ENCODE assay signal across 8 cellular contexts in the genomic region with DNA sequence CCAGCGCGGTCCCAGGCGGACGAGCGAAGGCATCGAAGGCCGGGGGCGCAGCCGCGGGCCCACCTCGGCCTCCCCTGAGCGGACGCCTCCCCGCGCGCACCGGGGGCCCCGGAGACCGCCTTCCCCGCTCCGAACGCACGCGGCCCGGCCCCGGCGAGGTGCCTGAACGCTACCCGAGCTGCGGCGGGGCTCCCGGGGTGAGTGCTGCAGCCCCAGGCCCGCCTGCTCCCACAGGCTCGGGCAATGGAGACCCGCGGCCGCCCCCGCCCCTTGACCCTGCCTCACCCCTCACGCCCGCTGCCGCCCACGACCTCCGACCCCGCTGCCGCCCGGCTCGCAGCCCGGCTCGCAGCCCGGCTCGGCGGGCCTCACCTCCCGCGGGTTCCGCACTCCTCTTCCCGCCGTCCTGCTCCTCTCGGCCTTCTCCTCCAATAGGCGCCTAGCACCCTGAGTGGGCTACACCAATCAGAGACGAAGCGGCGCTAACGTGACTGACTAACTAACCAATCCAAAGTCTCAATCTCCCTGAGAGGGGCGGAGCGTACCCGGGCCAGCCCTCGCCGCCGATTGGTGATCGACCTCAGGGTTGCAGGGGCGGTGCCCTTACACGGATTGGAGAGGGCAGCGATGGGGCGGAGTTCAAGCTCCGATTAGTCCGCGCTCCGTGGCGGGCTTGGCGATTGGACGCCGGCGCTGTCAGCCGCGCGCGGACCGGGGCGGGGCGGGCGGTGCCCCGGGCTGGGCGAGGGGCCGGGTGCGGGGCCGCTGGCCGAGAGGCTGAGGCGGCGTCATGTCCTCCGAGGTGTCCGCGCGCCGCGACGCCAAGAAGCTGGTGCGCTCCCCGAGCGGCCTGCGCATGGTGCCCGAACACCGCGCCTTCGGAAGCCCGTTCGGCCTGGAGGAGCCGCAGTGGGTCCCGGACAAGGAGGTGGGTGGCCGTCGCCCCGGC. TPM values are rescaled to one million over a fixed set of nuclear protein-coding genes. Genes with fewer than 3 reads are reported as not detected.
DNase-seq lines count a peak whose midpoint lies in the region; ATAC-seq, FAIRE-seq and TF ChIP-seq lines count a peak whose summit lies in the region.

Gene XRCC3, minus strand, starts transcription at position 400 of the 949 bp plus-strand sequence. CDS start 4,364 bp downstream, outside the sequence.
Gene ZFYVE21, plus strand, starts transcription at position 759 of the 949 bp plus-strand sequence. Its CDS starts 32 bp downstream, at position 791.

- 0 out of 5 replicates have a peak, but pooled peaks cover 0 to 7% of the 10 kb centered on the region in 2 experiments for H3K36me3 ChIP-seq in HepG2 (replicated peaks in 1 of 2; ENCODE audit: control insufficient read depth in 1 of 2, insufficient read depth in 2 of 2, low read length in 2 of 2)

- H3K27ac ChIP-seq in C4-2B (peak within 1 kb of the TSS; percentile 97), HepG2 (ENCODE audit: extremely low read length, insufficient read depth, low read length) (peak within 1 kb of the TSS; percentile 81)

- ATAC-seq in GM19395 (IDR thresholded peaks at IDR 0.05; ENCODE audit: unreplicated experiment) (peak; percentile 97), HG03565 (IDR thresholded peaks at IDR 0.05; ENCODE audit: unreplicated experiment) (peak; percentile 92), HepG2 (peak; percentile 93)

- no peaks in the 10 kb centered on the region for H3K27me3 ChIP-seq in HepG2 (ENCODE audit: control insufficient read depth in 1 of 2, insufficient read depth in 2 of 2, low read length in 2 of 2)

- in situ Hi-C loops in HepG2 (cut with HindIII; ENCODE audit: extremely low pct_ligation_motif_present, low pct_unique_long_range_greater_than_20kb): no loop called here

- FAIRE-seq in HepG2 (lab: Jason Lieb, UNC): peak; percentile 96

- DNase-seq in NCI-H774 (lab: John Stamatoyannopoulos, UW) (peak; percentile 100), dermis microvascular lymphatic vessel endothelial cell (ENCODE audit: low read depth in 2 of 2) (peak; percentile 98 to 100), HepG2 (ENCODE audit: low spot score) (peak; percentile 98)
- peak; percentile 100 for DNase-seq in activated CD4-positive, alpha-beta T cell treated with anti-CD3 and anti-CD28 coated beads, Interleukin-2, amount 50 U/mL, for 4 hours
- DNase-seq in stimulated activated CD4-positive, alpha-beta T cell treated with anti-CD3 and anti-CD28 coated beads, Interleukin-4, amount 100 ng/mL, for 1 hour: peak; percentile 99

- TF ChIP-seq RAD21 in HepG2 (CRISPR knock-in tag; IDR thresholded peaks at IDR 0.05): peak; percentile 58; the same call in 1 of the 2 replicates

- H3K4me3 ChIP-seq in HepG2 (replicated peaks in 1 of 3; ENCODE audit: insufficient read depth in 1 of 3, low read depth in 2 of 3, low read length in 3 of 3): peak within 1 kb of the TSS; percentile 73 to 94 (median 78)

- H3K9ac ChIP-seq in HepG2 (ENCODE audit: insufficient read depth, low read depth, low read length): peak within 1 kb of the TSS; percentile 84

- WGBS in HepG2 (ENCODE audit: low lambda C conversion rate): 0% methylated on average over 17 of the region's 121 CpGs

- intact Hi-C loops in HepG2 (cut with micrococcal nuclease; ENCODE audit: unreplicated experiment): no loop called here

- H4K20me1 ChIP-seq in HepG2 (ENCODE audit: insufficient read depth, low read length): no peaks in the 10 kb centered on the region; the same call in 1 of the 2 replicates

- peaks cover 36% of the 10 kb centered on the region for H3K4me1 ChIP-seq in HepG2 (ENCODE audit: insufficient read depth, low read length)

- TF ChIP-seq CTCF in C4-2B (conservative IDR thresholded peaks at IDR 0.05) (no peak), HepG2 (CRISPR knock-in tag; IDR thresholded peaks at IDR 0.05) (no peak)

- POLR2A ChIA-PET in HepG2 (lab: Yijun Ruan, JAX): interaction anchor here (0.9 to 1.7 kb wide), 4 partner anchors 17 to 165 kb away, joined by 3 to 7 read pairs (median 4); no protein-coding TSS in a partner anchor

- TF ChIP-seq POLR2A in HepG2 (IDR thresholded peaks at IDR 0.05; ENCODE audit: insufficient read depth in 1 of 2, low read depth in 2 of 2, low read length in 2 of 2): peak; percentile 59 to 92

- CTCF ChIA-PET in HepG2 (lab: Yijun Ruan, JAX; ENCODE audit: low intra/inter-chr PET ratio, low total read pairs): no interaction called here

- no peak within 1 kb of the TSS for H2AFZ ChIP-seq in HepG2 (ENCODE audit: low read length)

- TF ChIP-seq EP300 in HepG2 (IDR thresholded peaks at IDR 0.05; ENCODE audit: low read depth in 2 of 2, low read length in 2 of 2) (no peak), HepG2 (CRISPR knock-in tag; IDR thresholded peaks at IDR 0.05; ENCODE audit: borderline replicate concordance) (no peak; the same call in 1 of the 2 replicates)

- H3K79me2 ChIP-seq in HepG2 (ENCODE audit: insufficient read depth, low read length): peaks cover 48% of the 10 kb centered on the region

- peak within 1 kb of the TSS; percentile 77 for H3K4me2 ChIP-seq in HepG2 (ENCODE audit: low read depth, low read length)

- no TSS peak for BruUV-seq in HepG2 (replicated peaks; lab: Mats Ljungman, UMichigan)

- H3K9me3 ChIP-seq in HepG2 (ENCODE audit: low read length): no peaks in the 10 kb centered on the region

TF ChIP-seq in HepG2, 621 proteins besides CTCF, POLR2A, EP300 and RAD21 (continues in another document):
- TF ChIP-seq ARNTL (CRISPR knock-in tag; IDR thresholded peaks at IDR 0.05) (no peak; the same call in 1 of the 2 replicates), ZFYVE20 (CRISPR knock-in tag; IDR thresholded peaks at IDR 0.05; ENCODE audit: borderline replicate concordance, low read depth) (no peak), ZNF383 (CRISPR knock-in tag; IDR thresholded peaks at IDR 0.05; ENCODE audit: borderline replicate concordance) (no peak), SMAD3 (CRISPR knock-in tag; IDR thresholded peaks at IDR 0.05) (peak; percentile 27; the same call in 1 of the 2 replicates), KAT8 (CRISPR knock-in tag; IDR thresholded peaks at IDR 0.05) (0 out of 2 replicates have a peak, but pooled peaks have one; percentile 55), ZNF740 (CRISPR knock-in tag; IDR thresholded peaks at IDR 0.05) (no peak)

RNA-seq across cellular contexts. Expression of gene XRCC3, which starts in this region (rescaled TPM):
- 10.0 and 11.0 TPM in 2 replicates for total RNA-seq in dermis microvascular lymphatic vessel endothelial cell
- total RNA-seq in HepG2 (2016; rRNA removed; fragmentation: Illumina TruSeq; extraction: Trizol): 22.7 and 25.8 TPM in 2 replicates
- total RNA-seq in HepG2 (2016; cell fraction: cytosol; rRNA removed; fragmentation: Illumina TruSeq; extraction: Trizol; ENCODE audit: low read depth): 7.5 and 8.6 TPM in 2 replicates
- total RNA-seq in HepG2 (2016; cell fraction: insoluble cytoplasmic fraction; rRNA removed; fragmentation: Illumina TruSeq; extraction: Trizol): 22.7 and 28.8 TPM in 2 replicates
- 19.2 and 25.6 TPM in 2 replicates for total RNA-seq in HepG2 (2016; cell fraction: membrane; rRNA removed; fragmentation: Illumina TruSeq; extraction: Trizol)
- total RNA-seq in HepG2 (2016; cell fraction: nucleus; rRNA removed; fragmentation: Illumina TruSeq; extraction: Trizol): 16.7 and 17.3 TPM in 2 replicates
- 5.4 and 5.8 TPM in 2 replicates for polyA plus RNA-seq in HepG2 (2011; rRNA removed)
- 4.3 and 7.4 TPM in 2 replicates for polyA plus RNA-seq in HepG2 (2011; cell fraction: cytosol; rRNA removed)
- 12.7 and 15.0 TPM in 2 replicates for polyA plus RNA-seq in HepG2 (2011; cell fraction: nucleus; rRNA removed)
- polyA plus RNA-seq in HepG2 (2012): 6.2 and 8.5 TPM in 2 replicates
- 5.5 and 6.6 TPM in 2 replicates for polyA plus RNA-seq in HepG2 (2016; cell fraction: cytosol; fragmentation: Illumina TruSeq; extraction: Trizol; ENCODE audit: low read depth)
- 14.6 and 16.7 TPM in 2 replicates for polyA plus RNA-seq in HepG2 (2016; cell fraction: insoluble cytoplasmic fraction; fragmentation: Illumina TruSeq; extraction: Trizol; ENCODE audit: low read depth)
- 13.9 and 14.8 TPM in 2 replicates for polyA plus RNA-seq in HepG2 (2016; cell fraction: membrane; fragmentation: Illumina TruSeq; extraction: Trizol; ENCODE audit: low read depth)
- polyA plus RNA-seq in HepG2 (2016; cell fraction: nucleus; fragmentation: Illumina TruSeq; extraction: Trizol; ENCODE audit: insufficient read depth, low read depth): 39.8 and 43.1 TPM in 2 replicates
- polyA minus RNA-seq in HepG2 (2011; rRNA and poly(A)+ RNA removed; ENCODE audit: low replicate concordance): 11.1 and 22.9 TPM in 2 replicates
- 4.7 and 5.6 TPM in 2 replicates for polyA minus RNA-seq in HepG2 (2011; cell fraction: cytosol; rRNA and poly(A)+ RNA removed)
- 5.5 and 7.3 TPM in 2 replicates for polyA minus RNA-seq in HepG2 (2011; cell fraction: nucleus; rRNA and poly(A)+ RNA removed)

RNA-seq across cellular contexts. Expression of gene ZFYVE21, which starts in this region (rescaled TPM):
- total RNA-seq in dermis microvascular lymphatic vessel endothelial cell (58.0 and 101 TPM in 2 replicates), HepG2 (2016; rRNA removed; fragmentation: Illumina TruSeq; extraction: Trizol) (34.3 and 35.1 TPM in 2 replicates)
- 12.0 and 12.6 TPM in 2 replicates for total RNA-seq in HepG2 (2016; cell fraction: cytosol; rRNA removed; fragmentation: Illumina TruSeq; extraction: Trizol; ENCODE audit: low read depth)
- total RNA-seq in HepG2 (2016; cell fraction: insoluble cytoplasmic fraction; rRNA removed; fragmentation: Illumina TruSeq; extraction: Trizol): 36.2 and 37.2 TPM in 2 replicates
- 23.9 and 24.1 TPM in 2 replicates for total RNA-seq in HepG2 (2016; cell fraction: membrane; rRNA removed; fragmentation: Illumina TruSeq; extraction: Trizol)
- total RNA-seq in HepG2 (2016; cell fraction: nucleus; rRNA removed; fragmentation: Illumina TruSeq; extraction: Trizol): 25.9 TPM in 2 replicates
- 34.4 and 36.2 TPM in 2 replicates for polyA plus RNA-seq in HepG2 (2011; rRNA removed)
- 33.8 and 35.9 TPM in 2 replicates for polyA plus RNA-seq in HepG2 (2011; cell fraction: cytosol; rRNA removed)
- polyA plus RNA-seq in HepG2 (2011; cell fraction: nucleus; rRNA removed): 57.7 and 67.1 TPM in 2 replicates
- polyA plus RNA-seq in HepG2 (2012): 18.5 and 20.2 TPM in 2 replicates
- polyA plus RNA-seq in HepG2 (2016; cell fraction: cytosol; fragmentation: Illumina TruSeq; extraction: Trizol; ENCODE audit: low read depth): 9.6 and 11.9 TPM in 2 replicates
- 38.6 and 42.4 TPM in 2 replicates for polyA plus RNA-seq in HepG2 (2016; cell fraction: insoluble cytoplasmic fraction; fragmentation: Illumina TruSeq; extraction: Trizol; ENCODE audit: low read depth)
- 20.7 and 23.8 TPM in 2 replicates for polyA plus RNA-seq in HepG2 (2016; cell fraction: membrane; fragmentation: Illumina TruSeq; extraction: Trizol; ENCODE audit: low read depth)
- 55.9 and 58.6 TPM in 2 replicates for polyA plus RNA-seq in HepG2 (2016; cell fraction: nucleus; fragmentation: Illumina TruSeq; extraction: Trizol; ENCODE audit: insufficient read depth, low read depth)
- 32.6 and 37.6 TPM in 2 replicates for polyA minus RNA-seq in HepG2 (2011; rRNA and poly(A)+ RNA removed; ENCODE audit: low replicate concordance)
- 12.3 and 14.1 TPM in 2 replicates for polyA minus RNA-seq in HepG2 (2011; cell fraction: cytosol; rRNA and poly(A)+ RNA removed)
- polyA minus RNA-seq in HepG2 (2011; cell fraction: nucleus; rRNA and poly(A)+ RNA removed): 23.7 and 24.3 TPM in 2 replicates

Comparison
In these comparisons a context has a peak if more than half of its experiments do, and no peak if none do; other contexts are left out.
1. Peak in every context shown above with its lines: DNase-seq, ATAC-seq, H3K4me3 ChIP-seq and H3K27ac ChIP-seq.